In the genomic region with DNA sequence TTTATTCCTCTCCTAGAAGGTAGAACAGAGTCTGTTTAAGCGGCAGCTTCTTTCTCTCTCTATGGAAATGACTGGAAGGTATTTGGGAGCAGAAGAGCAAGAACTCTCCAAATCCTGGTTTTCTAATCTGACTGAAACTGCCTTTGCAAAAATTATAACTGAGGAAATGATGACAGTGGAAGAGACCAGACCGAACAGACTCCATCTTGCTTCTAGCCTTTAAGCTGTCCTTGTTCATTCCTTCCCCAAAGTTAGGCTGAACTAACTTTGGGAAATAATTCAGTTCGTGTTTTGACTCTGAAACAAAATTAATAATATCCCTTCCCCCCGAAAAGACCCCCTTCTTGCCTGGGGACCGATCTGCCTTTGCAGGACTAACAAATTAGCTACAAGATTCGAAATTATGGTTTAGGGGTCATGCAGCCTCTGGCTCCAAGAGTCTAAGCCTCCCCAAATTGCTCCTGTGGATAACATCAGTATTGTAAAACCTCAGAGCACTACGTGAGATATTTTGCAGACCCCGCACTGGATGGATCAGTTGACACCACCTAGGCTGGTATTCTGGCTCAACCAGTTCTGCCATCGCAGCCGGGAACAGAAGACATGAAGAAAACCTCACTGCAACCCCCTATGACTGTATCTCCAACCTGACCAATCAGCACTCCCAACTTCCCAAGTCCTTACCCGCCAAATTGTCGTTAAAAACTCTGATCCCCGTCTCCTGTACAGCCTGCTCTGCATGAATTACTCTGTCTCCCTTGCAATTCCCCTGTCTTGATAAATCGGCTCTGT, we compare ENCODE assay signal across 1 cellular context.
TF ChIP-seq lines count a peak whose summit lies in the region.

No MANE protein-coding gene starts in this region.

TF ChIP-seq in endothelial cell of umbilical vein, 7 proteins besides CTCF, POLR2A, EP300 and RAD21:
- TF ChIP-seq JUN (IDR thresholded peaks at IDR 0.05; ENCODE audit: borderline replicate concordance, insufficient read depth, insufficient read length, low read depth) (no peak), MYC (IDR thresholded peaks at IDR 0.05; ENCODE audit: low read depth, low read length) (no peak), FOS (IDR thresholded peaks at IDR 0.05; ENCODE audit: borderline replicate concordance, insufficient read depth, low read length) (no peak), EZH2 (IDR thresholded peaks at IDR 0.05; ENCODE audit: borderline replicate concordance, low read depth, low read length, severe bottlenecking) (no peak), GATA2 (IDR thresholded peaks at IDR 0.05; ENCODE audit: insufficient read depth, insufficient read length, low read depth, low read length) (no peak), POLR2AphosphoS5 (IDR thresholded peaks at IDR 0.05; ENCODE audit: insufficient read depth, low read depth, low read length) (no peak)
- TF ChIP-seq, protein P1, sequence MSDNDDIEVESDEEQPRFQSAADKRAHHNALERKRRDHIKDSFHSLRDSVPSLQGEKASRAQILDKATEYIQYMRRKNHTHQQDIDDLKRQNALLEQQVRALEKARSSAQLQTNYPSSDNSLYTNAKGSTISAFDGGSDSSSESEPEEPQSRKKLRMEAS (IDR thresholded peaks at IDR 0.05; ENCODE audit: insufficient read depth, insufficient read length): no peak
